ENCODE assay signal across 12 cellular contexts in the genomic region with DNA sequence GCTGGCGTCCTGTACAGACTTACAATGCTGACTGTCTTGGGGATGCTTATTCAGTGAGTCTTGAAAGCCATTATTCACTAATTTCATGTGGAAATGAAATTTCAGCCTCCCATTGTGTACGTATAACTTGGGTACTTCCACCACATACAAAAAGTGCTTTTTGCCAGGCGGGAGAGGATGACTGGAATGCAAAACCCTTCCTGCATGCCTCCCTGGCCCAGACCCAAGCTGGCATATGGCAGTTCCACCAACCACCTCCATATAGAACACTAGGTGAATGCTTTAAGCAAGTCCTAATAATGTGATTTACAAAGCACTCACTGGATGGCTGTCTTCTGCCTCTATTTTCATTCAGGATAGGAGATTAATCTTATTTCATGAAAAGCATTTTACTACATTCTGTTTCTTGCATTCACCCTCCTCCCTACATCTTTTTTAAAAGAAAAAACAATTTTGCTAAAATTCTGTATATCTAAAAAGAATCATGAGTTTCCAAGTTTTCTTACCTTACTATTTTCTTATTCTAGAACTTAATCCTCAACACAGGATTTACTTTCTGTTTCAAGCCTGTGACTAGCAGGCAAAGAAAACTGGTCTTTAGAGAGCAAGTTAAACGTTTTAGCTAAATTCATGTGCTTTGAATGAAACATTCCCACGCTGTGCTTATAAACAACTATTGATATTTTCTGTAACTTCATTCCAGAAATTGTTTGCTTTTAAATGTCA.
DNase-seq lines count a peak whose midpoint lies in the region; ATAC-seq and TF ChIP-seq lines count a peak whose summit lies in the region.
"Had no signal": no experiment of that assay in that cellular context is flagged by ENCODE, and none has a peak within 500 bp of the region (broad histone marks: within the 10 kb centered on the region; RNA-seq: fewer than 3 reads in every experiment).

No MANE protein-coding gene starts in this region.

- ATAC-seq in gastroesophageal sphincter (no peak), GM21447 (IDR thresholded peaks at IDR 0.05; ENCODE audit: unreplicated experiment) (no peak)

- H3K4me3 ChIP-seq in breast epithelium (peak overlapping the region; percentile 15 to 50 (median 31)), mammary epithelial cell (replicated peaks in 1 of 3; ENCODE audit: insufficient read depth in 1 of 3, low read depth in 2 of 3, low read length in 3 of 3) (no peak overlapping the region), PC-9 (no peak overlapping the region), fibroblast of lung (replicated peaks in 1 of 4; ENCODE audit: control extremely low read depth in 1 of 4, insufficient read depth in 1 of 4, low read depth in 3 of 4, low read length in 4 of 4) (peak overlapping the region; percentile 47 to 60 (median 50)), subcutaneous abdominal adipose tissue (ENCODE audit: low read depth in 1 of 5, low read length in 5 of 5) (peak overlapping the region in 4 of 5 donors; percentile 4 to 39 (median 22)), gastroesophageal sphincter (peak overlapping the region in 1 of 2 donors; percentile 26)

- no peak for DNase-seq in breast epithelium (ENCODE audit: low spot score in 2 of 2)
- DNase-seq in mammary epithelial cell, result no peak
- no peak for DNase-seq in PC-9
- DNase-seq in fibroblast of lung (ENCODE audit: low read depth in 2 of 2), result peak in 1 of 2 donors; percentile 26
- DNase-seq in MV-4-11 (lab: John Stamatoyannopoulos, UW), result no peak
- DNase-seq: activated CD8-positive, alpha-beta memory T cell treated with anti-CD3 and anti-CD28 coated beads for 24 hours; DMS79 treated with DMSO at 0.1 percent for 48 hours; NCI-H1105; NCI-H526 had no signal

- dilution Hi-C loops in mammary epithelial cell (cut with HindIII; ENCODE audit: low sequenced_read_pairs), result no loop called here

- H3K27ac ChIP-seq in breast epithelium (peak overlapping the region in 1 of 2 donors; percentile 71), mammary epithelial cell (ENCODE audit: insufficient read depth, low read depth, low read length) (no peak overlapping the region), PC-9 (no peak overlapping the region), fibroblast of lung (ENCODE audit: insufficient read depth, low read length) (peak overlapping the region; percentile 86), subcutaneous abdominal adipose tissue (ENCODE audit: low read depth, low read length) (no peak overlapping the region), gastroesophageal sphincter (peak overlapping the region in 1 of 4 donors; percentile 37)

- TF ChIP-seq CTCF in breast epithelium (IDR thresholded peaks at IDR 0.05) (no peak), mammary epithelial cell (conservative IDR thresholded peaks at IDR 0.05 in 1 of 2, IDR thresholded peaks at IDR 0.05 in 1 of 2; ENCODE audit: extremely low read depth in 1 of 2, insufficient read depth in 1 of 2, low read depth in 1 of 2, low read length in 2 of 2) (no peak), PC-9 (conservative IDR thresholded peaks at IDR 0.05) (no peak), fibroblast of lung (conservative IDR thresholded peaks at IDR 0.05 in 1 of 2, IDR thresholded peaks at IDR 0.05 in 1 of 2; ENCODE audit: low read depth in 1 of 2, low read length in 2 of 2) (no peak), gastroesophageal sphincter (IDR thresholded peaks at IDR 0.05) (no peak)

- no peaks in the 10 kb centered on the region for H3F3A ChIP-seq in PC-9 (ENCODE audit: insufficient read depth, low read depth)

- H3K4me1 ChIP-seq in breast epithelium, result no peaks in the 10 kb centered on the region
- no peaks in the 10 kb centered on the region for H3K4me1 ChIP-seq in mammary epithelial cell (ENCODE audit: insufficient read depth, low read length)
- no peaks in the 10 kb centered on the region for H3K4me1 ChIP-seq in PC-9 (replicated peaks; ENCODE audit: insufficient read depth)
- H3K4me1 ChIP-seq in fibroblast of lung (ENCODE audit: control insufficient read depth, extremely low read depth, insufficient read depth, low read length), result peaks cover 10% of the 10 kb centered on the region
- peaks cover 0 to 2% (median 0%) of the 10 kb centered on the region in 5 donors for H3K4me1 ChIP-seq in subcutaneous abdominal adipose tissue (ENCODE audit: control insufficient read depth in 5 of 5, insufficient read depth in 5 of 5, low read length in 5 of 5)
- peaks cover 0 to 7% (median 0%) of the 10 kb centered on the region in 3 donors for H3K4me1 ChIP-seq in gastroesophageal sphincter

- H3K27me3 ChIP-seq in breast epithelium, result no peaks in the 10 kb centered on the region
- H3K27me3 ChIP-seq in mammary epithelial cell (ENCODE audit: insufficient read depth, low read length), result no peaks in the 10 kb centered on the region
- H3K27me3 ChIP-seq in PC-9 (ENCODE audit: insufficient read depth, low read depth), result no peaks in the 10 kb centered on the region
- H3K27me3 ChIP-seq in fibroblast of lung (ENCODE audit: control insufficient read depth, insufficient read depth, low read length), result no peaks in the 10 kb centered on the region
- no peaks in the 10 kb centered on the region for H3K27me3 ChIP-seq in subcutaneous abdominal adipose tissue (ENCODE audit: control insufficient read depth in 5 of 5, insufficient read depth in 4 of 5, low read length in 5 of 5)
- H3K27me3 ChIP-seq in gastroesophageal sphincter, result peaks cover 6% of the 10 kb centered on the region

- H2AFZ ChIP-seq in mammary epithelial cell (ENCODE audit: low read depth, low read length), result no peak overlapping the region
- no peak overlapping the region for H2AFZ ChIP-seq in PC-9
- peak overlapping the region; percentile 49 for H2AFZ ChIP-seq in fibroblast of lung (ENCODE audit: low read length)

- TF ChIP-seq EP300 in gastroesophageal sphincter (IDR thresholded peaks at IDR 0.05), result no peak

- no peak overlapping the region for H3K4me2 ChIP-seq in mammary epithelial cell (ENCODE audit: insufficient read depth, low read depth, low read length)
- peak overlapping the region; percentile 9; the same call in 1 of the 2 replicates for H3K4me2 ChIP-seq in PC-9
- H3K4me2 ChIP-seq in fibroblast of lung (ENCODE audit: extremely low read depth, insufficient read depth, low read length), result peak overlapping the region; percentile 92

- no peaks in the 10 kb centered on the region for H3K9me2 ChIP-seq in PC-9 (ENCODE audit: insufficient read depth)

- 69% methylated on average over 5 of the region's 5 CpGs for WGBS in mammary epithelial cell (ENCODE audit: low coverage, missing lambda C conversion rate)
- WGBS in gastroesophageal sphincter (ENCODE audit: low coverage in 1 of 2), 2 donors, result 52 to 59% methylated on average over 5 of the region's 5 CpGs

- intact Hi-C loops in breast epithelium (cut with DNase I; ENCODE audit: low total_unique reads) (no loop called here), mammary epithelial cell (cut with micrococcal nuclease) (no loop called here), PC-9 (cut with micrococcal nuclease; ENCODE audit: unreplicated experiment) (no loop called here)

- POLR2A ChIA-PET in PC-9 (lab: Charles Lee; ENCODE audit: unreplicated experiment), result no interaction called here

- no TSS peak for BruUV-seq in mammary epithelial cell (replicated peaks; lab: Mats Ljungman, UMichigan)
- no TSS peak for BruUV-seq in PC-9 (replicated peaks; lab: Mats Ljungman, UMichigan)

- no peaks in the 10 kb centered on the region for H3K79me2 ChIP-seq in mammary epithelial cell (ENCODE audit: insufficient read depth, low read length)
- H3K79me2 ChIP-seq in PC-9 (ENCODE audit: low read depth), result no peaks in the 10 kb centered on the region
- peaks cover 1% of the 10 kb centered on the region for H3K79me2 ChIP-seq in fibroblast of lung (ENCODE audit: control insufficient read depth, insufficient read depth, low read length)

- H3K9ac ChIP-seq in mammary epithelial cell (ENCODE audit: insufficient read depth, low read length), result no peak overlapping the region
- H3K9ac ChIP-seq in fibroblast of lung (ENCODE audit: insufficient read depth, low read length), result peak overlapping the region; percentile 63
- no peak overlapping the region for H3K9ac ChIP-seq in subcutaneous abdominal adipose tissue (ENCODE audit: low read length in 5 of 5)

- H3K9me3 ChIP-seq in breast epithelium (no peaks in the 10 kb centered on the region), mammary epithelial cell (replicated peaks; ENCODE audit: insufficient read depth, low read length) (no peaks in the 10 kb centered on the region), PC-9 (ENCODE audit: insufficient read depth, low read depth) (no peaks in the 10 kb centered on the region; the same call in 1 of the 2 replicates), fibroblast of lung (ENCODE audit: control insufficient read depth, insufficient read depth, low read depth, low read length) (no peaks in the 10 kb centered on the region), subcutaneous abdominal adipose tissue (ENCODE audit: control insufficient read depth in 5 of 5, low read length in 5 of 5) (no peaks in the 10 kb centered on the region), gastroesophageal sphincter (no peaks in the 10 kb centered on the region)

- in situ Hi-C loops in mammary epithelial cell (cut with MboI; ENCODE audit: low sequenced_read_pairs in 2 of 2), result no loop called here

- H3K36me3 ChIP-seq in breast epithelium (no peaks in the 10 kb centered on the region), mammary epithelial cell (ENCODE audit: insufficient read depth, low read length) (no peaks in the 10 kb centered on the region), PC-9 (ENCODE audit: low read depth) (no peaks in the 10 kb centered on the region), fibroblast of lung (ENCODE audit: control insufficient read depth, insufficient read depth, low read length) (no peaks in the 10 kb centered on the region), subcutaneous abdominal adipose tissue (ENCODE audit: control insufficient read depth in 5 of 5, insufficient read depth in 5 of 5, low read length in 5 of 5) (no peaks in the 10 kb centered on the region), gastroesophageal sphincter (no peaks in the 10 kb centered on the region)

- CTCF ChIA-PET in mammary epithelial cell (lab: Charles Lee; ENCODE audit: low non-redundant PET) (no interaction called here), PC-9 (lab: Charles Lee) (no interaction called here)

- no peaks in the 10 kb centered on the region for H4K20me1 ChIP-seq in mammary epithelial cell (ENCODE audit: insufficient read depth, low read length)
- no peaks in the 10 kb centered on the region for H4K20me1 ChIP-seq in PC-9 (ENCODE audit: insufficient read depth)
- no peaks in the 10 kb centered on the region for H4K20me1 ChIP-seq in fibroblast of lung (ENCODE audit: control insufficient read depth, extremely low read depth, insufficient read depth, low read length)

- TF ChIP-seq POLR2A in breast epithelium (IDR thresholded peaks at IDR 0.05) (no peak), gastroesophageal sphincter (IDR thresholded peaks at IDR 0.05) (no peak)

Comparison
In these comparisons a context has a peak if more than half of its experiments do, and no peak if none do; other contexts are left out.
1. H3K4me3 ChIP-seq: peak in breast epithelium (3 of 3), fibroblast of lung (4 of 4) and subcutaneous abdominal adipose tissue (4 of 5); none in mammary epithelial cell (0 of 3) and PC-9 (single experiment).